In genomic region chr2:85420743-85421705, GRCh38 we compare ENCODE assay signal across 8 cellular contexts. TPM values are rescaled to one million over a fixed set of nuclear protein-coding genes. Genes with fewer than 3 reads are reported as not detected.
DNase-seq lines count a peak whose midpoint lies in the region; ATAC-seq and TF ChIP-seq lines count a peak whose summit lies in the region.

No MANE protein-coding gene starts in this region.

- H3K27ac Mint-ChIP-seq in naive thymus-derived CD8-positive, alpha-beta T cell: peak overlapping the region in 9 of 10 donors; percentile 37 to 95 (median 79)

- WGBS in IMR-90 (ENCODE audit: extremely low coverage in 2 of 2, insufficient read length in 1 of 2), 2 experiments: 36% methylated on average over 20 of the region's 31 CpGs; no CpG with 5 or more reads in 1 of the 2 experiments
- 30 to 47% methylated on average over 21 to 23 of the region's 31 CpGs for WGBS in esophagus squamous epithelium, 2 donors

- DNase-seq in D341Med (ENCODE audit: low spot score) (peak; percentile 89), IMR-90 (peak; percentile 77), PC-3 (peak; percentile 95), esophagus squamous epithelium (lab: John Stamatoyannopoulos, UW) (peak; percentile 38)
- DNase-seq in activated T-cell treated with anti-CD3 and anti-CD28 coated beads, Interleukin-2, amount 50 U/mL, for 48 hours: peak; percentile 97 to 99
- DNase-seq in naive thymus-derived CD8-positive, alpha-beta T cell: peak; percentile 75 to 92 (median 85)
- DNase-seq in stimulated activated naive CD4-positive, alpha-beta T cell treated with Interleukin-2 at 50 U/mL for 16 hours (lab: John Stamatoyannopoulos, UW): peak; percentile 85

- H2AK9ac ChIP-seq in IMR-90 (replicated peaks; ENCODE audit: low read depth, low read length, poor library complexity): peak overlapping the region; percentile 80

- peaks cover 11% of the 10 kb centered on the region; the same call in 1 of the 2 replicates for H3K9me1 ChIP-seq in IMR-90 (ENCODE audit: insufficient read depth, low read length)

- TF ChIP-seq CTCF in IMR-90 (conservative IDR thresholded peaks at IDR 0.05; ENCODE audit: low read depth, low read length): peak; percentile 97
- TF ChIP-seq CTCF in PC-3 (conservative IDR thresholded peaks at IDR 0.05; ENCODE audit: low read depth, low read length): peak; percentile 99
- TF ChIP-seq CTCF in esophagus squamous epithelium (IDR thresholded peaks at IDR 0.05): peak; percentile 99 to 100 (median 100)

- H3K36me3 ChIP-seq in IMR-90 (ENCODE audit: control insufficient read depth, insufficient read depth, low read length): no peaks in the 10 kb centered on the region
- H3K36me3 ChIP-seq in PC-3 (ENCODE audit: low read depth, low read length): no peaks in the 10 kb centered on the region
- no peaks in the 10 kb centered on the region for H3K36me3 ChIP-seq in esophagus squamous epithelium

- 0 out of 2 replicates have a peak, but pooled peaks cover 8% of the 10 kb centered on the region for H3K79me2 ChIP-seq in PC-3 (ENCODE audit: low read length)

- H2AFZ ChIP-seq in IMR-90 (replicated peaks; ENCODE audit: low read length, poor library complexity): peak overlapping the region; percentile 93
- H2AFZ ChIP-seq in PC-3 (ENCODE audit: low read length): peak overlapping the region; percentile 61

- peak; percentile 100 for TF ChIP-seq RAD21 in IMR-90 (IDR thresholded peaks at IDR 0.05; ENCODE audit: low read length)

- peak overlapping the region; percentile 97 for H2AK5ac ChIP-seq in IMR-90 (ENCODE audit: low read depth, low read length)

- H4K20me1 ChIP-seq in IMR-90 (ENCODE audit: insufficient read depth, low read length) (no peaks in the 10 kb centered on the region), PC-3 (ENCODE audit: low read length) (no peaks in the 10 kb centered on the region)

- H3K27me3 ChIP-seq in IMR-90 (ENCODE audit: control insufficient read depth, insufficient read depth, low read length): no peaks in the 10 kb centered on the region
- no peaks in the 10 kb centered on the region for H3K27me3 ChIP-seq in PC-3 (ENCODE audit: low read length)
- H3K27me3 ChIP-seq in esophagus squamous epithelium: no peaks in the 10 kb centered on the region

- peak overlapping the region; percentile 98 for H2BK15ac ChIP-seq in IMR-90 (ENCODE audit: low read depth, low read length)

- ATAC-seq in GM21447 (IDR thresholded peaks at IDR 0.05; ENCODE audit: unreplicated experiment) (peak; percentile 52), IMR-90 (ENCODE audit: low read depth) (peak; percentile 77), PC-3 (peak; percentile 68)
- peak; percentile 65 to 66 for ATAC-seq in naive thymus-derived CD8-positive, alpha-beta T cell

- H3K4me1 Mint-ChIP-seq in naive thymus-derived CD8-positive, alpha-beta T cell: peaks cover 8 to 26% (median 25%) of the 10 kb centered on the region in 4 donors

- peak overlapping the region; percentile 92 for H4K91ac ChIP-seq in IMR-90 (ENCODE audit: insufficient read depth, low read depth, low read length)

- peaks cover 14% of the 10 kb centered on the region for H3F3A ChIP-seq in PC-3 (ENCODE audit: low read length, unreplicated experiment)

- no TSS peak for BruUV-seq in IMR-90 (replicated peaks; lab: Mats Ljungman, UMichigan)
- BruUV-seq in PC-3 (replicated peaks; lab: Mats Ljungman, UMichigan): TSS peak; percentile 95

- peaks cover 0 to 36% of the 10 kb centered on the region in 2 experiments; a peak in 2 of 4 replicates for H3K79me1 ChIP-seq in IMR-90 (ENCODE audit: low read depth in 1 of 2, low read length in 2 of 2)

- H2BK20ac ChIP-seq in IMR-90 (ENCODE audit: low read depth, low read length): peak overlapping the region; percentile 88

- H3K27ac ChIP-seq in IMR-90 (ENCODE audit: insufficient read depth, low read length) (peak overlapping the region; percentile 85), PC-3 (ENCODE audit: low read length) (peak overlapping the region; percentile 98), esophagus squamous epithelium (peak overlapping the region; percentile 96 to 99 (median 97))

- H3K18ac ChIP-seq in IMR-90 (ENCODE audit: low read depth, low read length): peak overlapping the region; percentile 70

- peak overlapping the region; percentile 67 for H3K56ac ChIP-seq in IMR-90 (ENCODE audit: extremely low read depth, insufficient read depth, low read length)

- in situ Hi-C loops in IMR-90 (cut with MboI; ENCODE audit: low sequenced_read_pairs): loop anchor here (5.0 kb wide), 1 partner anchor 131 kb away; no protein-coding TSS in a partner anchor

- CTCF ChIA-PET in IMR-90 (lab: Yijun Ruan, JAX): interaction anchor here (0.6 to 3.6 kb wide), 10 partner anchors 23 to 216 kb away, joined by 3 to 46 read pairs (median 4); partner anchors contain the start of gene GGCX
- CTCF ChIA-PET in PC-3 (lab: Charles Lee): interaction anchor here (0.6 to 1.5 kb wide), 7 partner anchors 50 to 131 kb away, joined by 3 to 14 read pairs (median 4); partner anchors contain the start of gene MAT2A

- no peaks in the 10 kb centered on the region for H3K9me2 ChIP-seq in PC-3 (replicated peaks; ENCODE audit: low read length)

- peak overlapping the region; percentile 94 for H2BK120ac ChIP-seq in IMR-90 (ENCODE audit: low read depth, low read length)

- H3K14ac ChIP-seq in IMR-90 (replicated peaks; ENCODE audit: low read depth, low read length): peak overlapping the region; percentile 82

- H3K9ac ChIP-seq in IMR-90 (ENCODE audit: low read depth, low read length): peak overlapping the region; percentile 40
- H3K9ac ChIP-seq in PC-3 (ENCODE audit: low read length): peak overlapping the region; percentile 84

- H3K9me3 Mint-ChIP-seq in naive thymus-derived CD8-positive, alpha-beta T cell: no peaks in the 10 kb centered on the region

- POLR2A ChIA-PET in IMR-90 (lab: Charles Lee; ENCODE audit: unreplicated experiment): interaction anchor here (0.8 to 3.0 kb wide), 4 partner anchors 118 to 131 kb away, joined by 3 to 16 read pairs (median 4); partner anchors contain the start of gene MAT2A
- POLR2A ChIA-PET in PC-3 (lab: Charles Lee; ENCODE audit: unreplicated experiment): interaction anchor here (0.6 to 1.5 kb wide), 8 partner anchors 52 to 131 kb away, joined by 3 to 17 read pairs (median 4); partner anchors contain the start of genes ELMOD3, MAT2A and RETSAT
- POLR2A ChIA-PET in naive thymus-derived CD8-positive, alpha-beta T cell (lab: Charles Lee): interaction anchor here (0.6 to 4.5 kb wide), 5 partner anchors 8 to 130 kb away, joined by 3 to 79 read pairs (median 19); partner anchors contain the start of gene MAT2A

- H3K4me3 ChIP-seq in IMR-90 (ENCODE audit: insufficient read depth, low read depth, low read length) (no peak overlapping the region), PC-3 (ENCODE audit: low read length) (peak overlapping the region; percentile 49), esophagus squamous epithelium (peak overlapping the region in 2 of 4 donors; percentile 19 to 49)

- H3K36me3 Mint-ChIP-seq in naive thymus-derived CD8-positive, alpha-beta T cell: no peaks in the 10 kb centered on the region

- H3K4me3 Mint-ChIP-seq in naive thymus-derived CD8-positive, alpha-beta T cell: peak overlapping the region; percentile 46 to 84 (median 69)

- no peaks in the 10 kb centered on the region for H3K9me3 ChIP-seq in IMR-90 (ENCODE audit: control insufficient read depth, insufficient read depth, low read length)
- no peaks in the 10 kb centered on the region for H3K9me3 ChIP-seq in PC-3 (ENCODE audit: low read length)
- H3K9me3 ChIP-seq in esophagus squamous epithelium: no peaks in the 10 kb centered on the region

- H3K4ac ChIP-seq in IMR-90 (ENCODE audit: low read depth, low read length): peak overlapping the region; percentile 96

- H3K27me3 Mint-ChIP-seq in naive thymus-derived CD8-positive, alpha-beta T cell: no peaks in the 10 kb centered on the region

- H3K4me1 ChIP-seq in IMR-90 (ENCODE audit: control insufficient read depth, insufficient read depth, low read length) (peaks cover 23% of the 10 kb centered on the region), PC-3 (ENCODE audit: insufficient read depth, low read length) (peaks cover 43% of the 10 kb centered on the region), esophagus squamous epithelium (peaks cover 30 to 42% (median 33%) of the 10 kb centered on the region in 3 donors)

- peak overlapping the region; percentile 93 to 97 for H4K8ac ChIP-seq in IMR-90 (ENCODE audit: low read depth in 2 of 2, low read length in 2 of 2)

- dilution Hi-C loops in IMR-90 (cut with HindIII; ENCODE audit: low sequenced_read_pairs, unreplicated experiment): no loop called here

- peak overlapping the region; percentile 90 for H4K5ac ChIP-seq in IMR-90 (ENCODE audit: low read depth, low read length)

- peak overlapping the region; percentile 64 for H3K23ac ChIP-seq in IMR-90 (ENCODE audit: low read depth, low read length)

- intact Hi-C loops in IMR-90 (cut with micrococcal nuclease) (loop anchor here (1.0 to 5.0 kb wide), 5 partner anchors 48 to 286 kb away; partner anchors contain the start of gene USP39), PC-3 (cut with micrococcal nuclease) (loop anchor here (1.0 to 2.0 kb wide), 7 partner anchors 37 to 174 kb away; partner anchors contain the start of gene RNF181), esophagus squamous epithelium (cut with DNase I) (loop anchor here (2.0 kb wide), 1 partner anchor 130 kb away; no protein-coding TSS in a partner anchor)

- H2BK5ac ChIP-seq in IMR-90 (ENCODE audit: low read depth, low read length, poor library complexity, severe bottlenecking): peak overlapping the region; percentile 78

- peak overlapping the region; percentile 44 for H3K4me2 ChIP-seq in IMR-90 (ENCODE audit: low read depth, low read length)
- H3K4me2 ChIP-seq in PC-3 (ENCODE audit: low read length): peak overlapping the region; percentile 78

- TF ChIP-seq POLR2A in IMR-90 (IDR thresholded peaks at IDR 0.05; ENCODE audit: low read depth, low read length): no peak; the same call in 1 of the 2 replicates
- TF ChIP-seq POLR2A in esophagus squamous epithelium (IDR thresholded peaks at IDR 0.05): no peak

RNA-seq across cellular contexts. Expression of gene SH2D6, which starts 2.5 kb away (rescaled TPM):
- 0.36 TPM in 1 of 2 replicates, not detected in the other for total RNA-seq in IMR-90 (2012; rRNA removed)
- 0.32 and 0.37 TPM in 2 replicates for polyA plus RNA-seq in IMR-90 (2012; rRNA removed)
- 0.16 TPM in 1 of 2 replicates, not detected in the other for polyA plus RNA-seq in IMR-90 (2012; cell fraction: cytosol; rRNA removed)
- 1.0 and 1.2 TPM in 2 replicates for polyA plus RNA-seq in IMR-90 (2012; cell fraction: nucleus; rRNA removed; ENCODE audit: low replicate concordance)
- total RNA-seq in PC-3 (2014; rRNA removed): 0.12 TPM in 1 of 2 replicates, not detected in the other
- under 1 TPM in 1 of 4 donors, not detected in 3; 0.50 TPM for total RNA-seq in esophagus squamous epithelium
- 1 to 10 TPM; 1.3 to 2.2 TPM for total RNA-seq in naive thymus-derived CD8-positive, alpha-beta T cell
- not detected for polyA plus RNA-seq in naive thymus-derived CD8-positive, alpha-beta T cell

RNA-seq across cellular contexts. Expression of gene CAPG, which starts 10.9 kb away (rescaled TPM):
- total RNA-seq in IMR-90 (2012; rRNA removed): 53.3 and 79.9 TPM in 2 replicates
- polyA plus RNA-seq in IMR-90 (2012; rRNA removed): 98.3 and 122 TPM in 2 replicates
- 106 and 143 TPM in 2 replicates for polyA plus RNA-seq in IMR-90 (2012; cell fraction: cytosol; rRNA removed)
- 43.3 and 75.0 TPM in 2 replicates for polyA plus RNA-seq in IMR-90 (2012; cell fraction: nucleus; rRNA removed; ENCODE audit: low replicate concordance)
- total RNA-seq in PC-3 (2014; rRNA removed): 221 and 260 TPM in 2 replicates
- 100 to 1,000 TPM; 185 to 301 (median 221) TPM for total RNA-seq in esophagus squamous epithelium
- total RNA-seq in naive thymus-derived CD8-positive, alpha-beta T cell: 1 to 10 TPM; 5.7 to 8.0 TPM
- 10 to 100 TPM; 15.7 to 18.6 (median 16.8) TPM for polyA plus RNA-seq in naive thymus-derived CD8-positive, alpha-beta T cell

Comparison
In these comparisons a context has a peak if more than half of its experiments do, and no peak if none do; other contexts are left out.
1. DNase-seq: peak in every context shown above with its lines; median percentile 98 in activated T-cell treated with anti-CD3 and anti-CD28 coated beads, Interleukin-2, amount 50 U/mL, for 48 hours; 95 in PC-3; 89 in D341Med; 85 in naive thymus-derived CD8-positive, alpha-beta T cell; 85 in stimulated activated naive CD4-positive, alpha-beta T cell treated with Interleukin-2 at 50 U/mL for 16 hours; 77 in IMR-90; 38 in esophagus squamous epithelium.